Comparison of ENCODE assay signal across 9 cellular contexts in genomic region chr15:85620321-85621044, GRCh38.
A peak's percentile ranks its signal among the peaks of the same experiment; 100 is the strongest.
DNase-seq lines count a peak whose midpoint lies in the region; ATAC-seq and TF ChIP-seq lines count a peak whose summit lies in the region.
"Had no signal": no experiment of that assay in that cellular context is flagged by ENCODE, and none has a peak within 500 bp of the region (broad histone marks: within the 10 kb centered on the region; RNA-seq: fewer than 3 reads in every experiment).

No MANE protein-coding gene starts in this region.

- H3K4me3 ChIP-seq in dorsolateral prefrontal cortex, result peak overlapping the region; percentile 15 to 68 (median 49)
- H3K4me3 ChIP-seq in mesodermal cell (ENCODE audit: extremely low read depth, insufficient read depth, low read length, poor library complexity, severe bottlenecking), result peak overlapping the region; percentile 20
- H3K4me3 ChIP-seq in urinary bladder (ENCODE audit: low read depth, low read length), result peak overlapping the region; percentile 47

- H3K27me3 ChIP-seq in dorsolateral prefrontal cortex, result peaks cover 0 to 17% (median 0%) of the 10 kb centered on the region in 45 donors

- whole genome bisulfite sequencing in mesodermal cell (ENCODE audit: insufficient coverage in 2 of 2), 2 experiments, result 25 to 63% methylated on average over 1 of the region's 5 CpGs
- 25% methylated on average over 5 of the region's 5 CpGs for WGBS in urinary bladder

- ATAC-seq in GM19452 (IDR thresholded peaks at IDR 0.05; ENCODE audit: unreplicated experiment), result no peak

- H3K4me1 ChIP-seq in mesodermal cell (ENCODE audit: control insufficient read depth, insufficient read depth, low read length, poor library complexity, severe bottlenecking) (peaks cover 64% of the 10 kb centered on the region), urinary bladder (ENCODE audit: insufficient read depth) (peaks cover 2% of the 10 kb centered on the region)

- TF ChIP-seq CTCF in dorsolateral prefrontal cortex (IDR thresholded peaks at IDR 0.05 in 54 of 56, conservative IDR thresholded peaks at IDR 0.05 in 2 of 56; ENCODE audit: low read depth in 1 of 56, partially characterized antibody in 56 of 56), result no peak

- peak; percentile 37 for DNase-seq in stimulated activated CD4-positive, alpha-beta T cell treated with anti-CD3 and anti-CD28 coated beads, Interleukin-15, amount 100 ng/mL, for 24 hours
- DNase-seq in stimulated activated CD4-positive, alpha-beta T cell treated with anti-CD3 and anti-CD28 coated beads, Interleukin-4, amount 100 ng/mL, for 24 hours, result no peak
- DNase-seq in dorsolateral prefrontal cortex (no peak), substantia nigra (lab: John Stamatoyannopoulos, UW) (no peak), amniotic stem cell (lab: John Stamatoyannopoulos, UW) (no peak)
- DNase-seq: Karpas-422 had no signal

- H3K27ac ChIP-seq in dorsolateral prefrontal cortex, result peak overlapping the region in 52 of 59 donors; percentile 7 to 85 (median 64)
- H3K27ac ChIP-seq in mesodermal cell (ENCODE audit: low read depth, low read length, severe bottlenecking), result peak overlapping the region; percentile 85
- H3K27ac ChIP-seq in urinary bladder (ENCODE audit: low read depth), result peak overlapping the region; percentile 94
- no peak overlapping the region for H3K27ac ChIP-seq in substantia nigra (ENCODE audit: low read depth, low read length, poor library complexity, severe bottlenecking)

- H3K9me3 ChIP-seq in mesodermal cell (ENCODE audit: control insufficient read depth, low read length), result no peaks in the 10 kb centered on the region

- H3K36me3 ChIP-seq in mesodermal cell (ENCODE audit: control insufficient read depth, insufficient read depth, low read length), result peaks cover 14% of the 10 kb centered on the region
- H3K36me3 ChIP-seq in urinary bladder (ENCODE audit: insufficient read depth), result peaks cover 2% of the 10 kb centered on the region

- intact Hi-C loops in dorsolateral prefrontal cortex (cut with DNase I), result no loop called here
